12 cellular contexts compared by ENCODE assay signal in genomic region chr1:224065455-224065854, GRCh38. TPM values are rescaled to one million over a fixed set of nuclear protein-coding genes. Genes with fewer than 3 reads are reported as not detected.
DNase-seq lines count a peak whose midpoint lies in the region; ATAC-seq and TF ChIP-seq lines count a peak whose summit lies in the region.
"Had no signal": no experiment of that assay in that cellular context is flagged by ENCODE, and none has a peak within 500 bp of the region (broad histone marks: within the 10 kb centered on the region; RNA-seq: fewer than 3 reads in every experiment).

No MANE protein-coding gene starts in this region.

- CTCF ChIA-PET in IMR-90 (lab: Yijun Ruan, JAX): no interaction called here

- no CpG with 5 or more reads among the region's 2 CpGs for WGBS in IMR-90 (ENCODE audit: extremely low coverage in 2 of 2, insufficient read length in 1 of 2), 2 experiments
- 46 to 52% methylated on average over 2 of the region's 2 CpGs for WGBS in tibial nerve, 2 donors

- in situ Hi-C loops in IMR-90 (cut with MboI; ENCODE audit: low sequenced_read_pairs): no loop called here
- in situ Hi-C loops in astrocyte of the spinal cord (cut with HindIII; ENCODE audit: low sequenced_read_pairs): no loop called here

- no peak overlapping the region for H4K8ac ChIP-seq in IMR-90 (ENCODE audit: low read depth in 2 of 2, low read length in 2 of 2)

- H3K9me3 Mint-ChIP-seq in activated T-helper 2 cell treated with anti-CD3 and anti-CD28 coated beads, Interferon-gamma antibody, Interleukin-2, Interleukin-4, amounts not matched to agents 10 μg/mL and 5 μg/mL and 100 μg/mL, durations not matched to agents 14 hours and 24 hours and 36 hours: no peaks in the 10 kb centered on the region
- H3K9me3 Mint-ChIP-seq: activated CD4-positive, alpha-beta T cell treated with anti-CD3 and anti-CD28 coated beads, Interleukin-2, amount 10 ng/mL, durations not matched to agents 24 days and 14 days had no signal

- dilution Hi-C loops in IMR-90 (cut with HindIII; ENCODE audit: low sequenced_read_pairs, unreplicated experiment): no loop called here

- intact Hi-C loops in IMR-90 (cut with micrococcal nuclease): no loop called here
- intact Hi-C loops in activated T-helper 2 cell treated with anti-CD3 and anti-CD28 coated beads, Interferon-gamma antibody, Interleukin-2, Interleukin-4, amounts not matched to agents 10 μg/mL and 5 μg/mL and 100 μg/mL, durations not matched to agents 14 hours and 24 hours and 36 hours (cut with micrococcal nuclease): no loop called here

- peak; percentile 61 for ATAC-seq in IMR-90 (ENCODE audit: low read depth)
- ATAC-seq in HG03460 (IDR thresholded peaks at IDR 0.05; ENCODE audit: unreplicated experiment): no peak

- H2BK20ac ChIP-seq in IMR-90 (ENCODE audit: low read depth, low read length): no peak overlapping the region; the same call in 1 of the 2 replicates

- TF ChIP-seq POLR2A in IMR-90 (IDR thresholded peaks at IDR 0.05; ENCODE audit: low read depth, low read length) (no peak), tibial nerve (IDR thresholded peaks at IDR 0.05) (no peak)

- POLR2A ChIA-PET in IMR-90 (lab: Charles Lee; ENCODE audit: unreplicated experiment): no interaction called here

- H4K5ac ChIP-seq in IMR-90 (ENCODE audit: low read depth, low read length): no peak overlapping the region

- no TSS peak for BruUV-seq in IMR-90 (replicated peaks; lab: Mats Ljungman, UMichigan)

- no peak overlapping the region for H3K23ac ChIP-seq in IMR-90 (ENCODE audit: low read depth, low read length)

- TF ChIP-seq EP300 in tibial nerve (IDR thresholded peaks at IDR 0.05): no peak

- H3K79me2 ChIP-seq in Karpas-422 (ENCODE audit: low read length): no peaks in the 10 kb centered on the region

- peak overlapping the region; percentile 36; the same call in 1 of the 2 replicates for H3K4ac ChIP-seq in IMR-90 (ENCODE audit: low read depth, low read length)

- H4K20me1 ChIP-seq in IMR-90 (ENCODE audit: insufficient read depth, low read length) (no peaks in the 10 kb centered on the region), Karpas-422 (ENCODE audit: insufficient read depth, low read depth, low read length) (no peaks in the 10 kb centered on the region)

- H2AK9ac ChIP-seq in IMR-90 (replicated peaks; ENCODE audit: low read depth, low read length, poor library complexity): no peak overlapping the region

- H3K14ac ChIP-seq in IMR-90 (replicated peaks; ENCODE audit: low read depth, low read length): no peak overlapping the region; the same call in 1 of the 2 replicates

- H3K4me1 ChIP-seq in IMR-90 (ENCODE audit: control insufficient read depth, insufficient read depth, low read length): peaks cover 4% of the 10 kb centered on the region
- no peaks in the 10 kb centered on the region for H3K4me1 ChIP-seq in tibial nerve
- no peaks in the 10 kb centered on the region for H3K4me1 ChIP-seq in Karpas-422 (ENCODE audit: low read length)

- DNase-seq in DMS53 treated with DMSO at 0.1 percent for 48 hours (lab: John Stamatoyannopoulos, UW; ENCODE audit: unreplicated experiment): peak; percentile 37
- peak; percentile 79 for DNase-seq in IMR-90
- DNase-seq in astrocyte of the spinal cord (ENCODE audit: low read depth, low spot score): peak; percentile 67
- DNase-seq in lung microvascular endothelial cell (ENCODE audit: low read depth in 2 of 2): peak; percentile 47 to 58
- DNase-seq in activated T-helper 2 cell treated with anti-CD3 and anti-CD28 coated beads, Interferon-gamma antibody, Interleukin-2, Interleukin-4, amounts not matched to agents 10 μg/mL and 5 μg/mL and 100 μg/mL, durations not matched to agents 14 hours and 24 hours and 36 hours (ENCODE audit: low spot score): no peak
- no peak for DNase-seq in tibial nerve (ENCODE audit: low spot score in 2 of 2)
- DNase-seq in Karpas-422: no peak
- DNase-seq: activated CD4-positive, alpha-beta T cell treated with anti-CD3 and anti-CD28 coated beads, Interleukin-2, amount 10 ng/mL, durations not matched to agents 24 days and 14 days; kidney; NCI-H524; posterior cingulate gyrus had no signal

- H3K4me3 ChIP-seq in IMR-90 (ENCODE audit: insufficient read depth, low read depth, low read length) (no peak overlapping the region), astrocyte of the spinal cord (ENCODE audit: low read depth, low read length) (no peak overlapping the region), tibial nerve (no peak overlapping the region), Karpas-422 (ENCODE audit: low read length) (no peak overlapping the region)

- no peak overlapping the region for H3K27ac Mint-ChIP-seq in activated T-helper 2 cell treated with anti-CD3 and anti-CD28 coated beads, Interferon-gamma antibody, Interleukin-2, Interleukin-4, amounts not matched to agents 10 μg/mL and 5 μg/mL and 100 μg/mL, durations not matched to agents 14 hours and 24 hours and 36 hours
- H3K27ac Mint-ChIP-seq: activated CD4-positive, alpha-beta T cell treated with anti-CD3 and anti-CD28 coated beads, Interleukin-2, amount 10 ng/mL, durations not matched to agents 24 days and 14 days had no signal

- no peaks in the 10 kb centered on the region for H3K9me3 ChIP-seq in IMR-90 (ENCODE audit: control insufficient read depth, insufficient read depth, low read length)
- H3K9me3 ChIP-seq in tibial nerve: no peaks in the 10 kb centered on the region
- H3K9me3 ChIP-seq in Karpas-422 (ENCODE audit: low read length): no peaks in the 10 kb centered on the region

- no peaks in the 10 kb centered on the region for H3K36me3 ChIP-seq in IMR-90 (ENCODE audit: control insufficient read depth, insufficient read depth, low read length)
- no peaks in the 10 kb centered on the region for H3K36me3 ChIP-seq in tibial nerve
- no peaks in the 10 kb centered on the region for H3K36me3 ChIP-seq in Karpas-422 (ENCODE audit: insufficient read depth, low read length)

- no peak overlapping the region for H3K18ac ChIP-seq in IMR-90 (ENCODE audit: low read depth, low read length)

- peaks cover 7% of the 10 kb centered on the region for H3K4me1 Mint-ChIP-seq in activated T-helper 2 cell treated with anti-CD3 and anti-CD28 coated beads, Interferon-gamma antibody, Interleukin-2, Interleukin-4, amounts not matched to agents 10 μg/mL and 5 μg/mL and 100 μg/mL, durations not matched to agents 14 hours and 24 hours and 36 hours (ENCODE audit: low read depth)

- no peak overlapping the region for H2BK5ac ChIP-seq in IMR-90 (ENCODE audit: low read depth, low read length, poor library complexity, severe bottlenecking)

- no peaks in the 10 kb centered on the region for H3K27me3 ChIP-seq in IMR-90 (ENCODE audit: control insufficient read depth, insufficient read depth, low read length)
- no peaks in the 10 kb centered on the region for H3K27me3 ChIP-seq in tibial nerve
- H3K27me3 ChIP-seq in Karpas-422 (ENCODE audit: low read length): 0 out of 2 replicates have a peak, but pooled peaks cover 2% of the 10 kb centered on the region

- H3K79me1 ChIP-seq in IMR-90 (ENCODE audit: low read depth in 1 of 2, low read length in 2 of 2): no peaks in the 10 kb centered on the region

- H3K27me3 Mint-ChIP-seq in activated T-helper 2 cell treated with anti-CD3 and anti-CD28 coated beads, Interferon-gamma antibody, Interleukin-2, Interleukin-4, amounts not matched to agents 10 μg/mL and 5 μg/mL and 100 μg/mL, durations not matched to agents 14 hours and 24 hours and 36 hours (ENCODE audit: low read depth): peaks cover 12% of the 10 kb centered on the region

- H2BK15ac ChIP-seq in IMR-90 (ENCODE audit: low read depth, low read length): no peak overlapping the region

- no peak for TF ChIP-seq RAD21 in IMR-90 (IDR thresholded peaks at IDR 0.05; ENCODE audit: low read length)

- H3K36me3 Mint-ChIP-seq in activated T-helper 2 cell treated with anti-CD3 and anti-CD28 coated beads, Interferon-gamma antibody, Interleukin-2, Interleukin-4, amounts not matched to agents 10 μg/mL and 5 μg/mL and 100 μg/mL, durations not matched to agents 14 hours and 24 hours and 36 hours (ENCODE audit: low read depth): no peaks in the 10 kb centered on the region

- peak overlapping the region; percentile 49; the same call in 1 of the 2 replicates for H4K91ac ChIP-seq in IMR-90 (ENCODE audit: insufficient read depth, low read depth, low read length)

- no peak overlapping the region for H3K9ac ChIP-seq in IMR-90 (ENCODE audit: low read depth, low read length)
- no peak overlapping the region for H3K9ac ChIP-seq in Karpas-422 (ENCODE audit: low read length)

- no peak overlapping the region for H2AK5ac ChIP-seq in IMR-90 (ENCODE audit: low read depth, low read length)

- H3K9me1 ChIP-seq in IMR-90 (ENCODE audit: insufficient read depth, low read length): no peaks in the 10 kb centered on the region

- H3K56ac ChIP-seq in IMR-90 (ENCODE audit: extremely low read depth, insufficient read depth, low read length): no peak overlapping the region

- H2BK120ac ChIP-seq in IMR-90 (ENCODE audit: low read depth, low read length): peak overlapping the region; percentile 14; the same call in 1 of the 2 replicates

- no peak overlapping the region for H3K4me3 Mint-ChIP-seq in activated T-helper 2 cell treated with anti-CD3 and anti-CD28 coated beads, Interferon-gamma antibody, Interleukin-2, Interleukin-4, amounts not matched to agents 10 μg/mL and 5 μg/mL and 100 μg/mL, durations not matched to agents 14 hours and 24 hours and 36 hours (ENCODE audit: low read depth)
- H3K4me3 Mint-ChIP-seq: activated CD4-positive, alpha-beta T cell treated with anti-CD3 and anti-CD28 coated beads, Interleukin-2, amount 10 ng/mL, durations not matched to agents 24 days and 14 days had no signal

- H3K27ac ChIP-seq in IMR-90 (ENCODE audit: insufficient read depth, low read length) (no peak overlapping the region), tibial nerve (no peak overlapping the region), Karpas-422 (ENCODE audit: low read length) (no peak overlapping the region)

- no peaks in the 10 kb centered on the region for H3K9me2 ChIP-seq in Karpas-422 (replicated peaks; ENCODE audit: insufficient read depth, low read length)

- no peak overlapping the region for H3K4me2 ChIP-seq in IMR-90 (ENCODE audit: low read depth, low read length)
- no peak overlapping the region for H3K4me2 ChIP-seq in Karpas-422 (ENCODE audit: low read depth, low read length, poor library complexity, severe bottlenecking)

- no peak for TF ChIP-seq CTCF in IMR-90 (conservative IDR thresholded peaks at IDR 0.05; ENCODE audit: low read depth, low read length)
- TF ChIP-seq CTCF in astrocyte of the spinal cord (IDR thresholded peaks at IDR 0.05; ENCODE audit: low read depth, low read length): no peak
- no peak for TF ChIP-seq CTCF in tibial nerve (IDR thresholded peaks at IDR 0.05)

- H2AFZ ChIP-seq in IMR-90 (replicated peaks; ENCODE audit: low read length, poor library complexity) (no peak overlapping the region), Karpas-422 (ENCODE audit: low read length) (no peak overlapping the region)

RNA-seq across cellular contexts. Expression of gene FBXO28, which starts 48.5 kb away (rescaled TPM):
- 22.6 and 30.0 TPM in 2 replicates for total RNA-seq in IMR-90 (2012; rRNA removed)
- polyA plus RNA-seq in IMR-90 (2012; rRNA removed): 10.6 and 11.6 TPM in 2 replicates
- polyA plus RNA-seq in IMR-90 (2012; cell fraction: cytosol; rRNA removed): 6.6 and 6.8 TPM in 2 replicates
- 3.8 and 13.9 TPM in 2 replicates for polyA plus RNA-seq in IMR-90 (2012; cell fraction: nucleus; rRNA removed; ENCODE audit: low replicate concordance)
- total RNA-seq in lung microvascular endothelial cell: 51.0 and 95.0 TPM in 2 replicates
- total RNA-seq in activated T-helper 2 cell treated with anti-CD3 and anti-CD28 coated beads, Interferon-gamma antibody, Interleukin-2, Interleukin-4, amounts not matched to agents 10 μg/mL and 5 μg/mL and 100 μg/mL, durations not matched to agents 14 hours and 24 hours and 36 hours: 22.9 and 24.3 TPM in 2 replicates
- 10 to 100 TPM; 16.7 to 21.3 (median 18.8) TPM for total RNA-seq in tibial nerve
- 20.8 and 33.4 TPM in 2 replicates for total RNA-seq in Karpas-422 (2014; rRNA removed; shearing (Covaris generic); ENCODE audit: low replicate concordance)

Comparison
In these comparisons a context has a peak if more than half of its experiments do, and no peak if none do; other contexts are left out.
1. DNase-seq: peak in DMS53 treated with DMSO at 0.1 percent for 48 hours (single experiment), IMR-90 (single experiment), astrocyte of the spinal cord (single experiment) and lung microvascular endothelial cell (2 of 2); none in activated T-helper 2 cell treated with anti-CD3 and anti-CD28 coated beads, Interferon-gamma antibody, Interleukin-2, Interleukin-4, amounts not matched to agents 10 μg/mL and 5 μg/mL and 100 μg/mL, durations not matched to agents 14 hours and 24 hours and 36 hours (single experiment), tibial nerve (0 of 2) and Karpas-422 (single experiment).